Comparison of ENCODE assay signal across 1 cellular context in the genomic region with DNA sequence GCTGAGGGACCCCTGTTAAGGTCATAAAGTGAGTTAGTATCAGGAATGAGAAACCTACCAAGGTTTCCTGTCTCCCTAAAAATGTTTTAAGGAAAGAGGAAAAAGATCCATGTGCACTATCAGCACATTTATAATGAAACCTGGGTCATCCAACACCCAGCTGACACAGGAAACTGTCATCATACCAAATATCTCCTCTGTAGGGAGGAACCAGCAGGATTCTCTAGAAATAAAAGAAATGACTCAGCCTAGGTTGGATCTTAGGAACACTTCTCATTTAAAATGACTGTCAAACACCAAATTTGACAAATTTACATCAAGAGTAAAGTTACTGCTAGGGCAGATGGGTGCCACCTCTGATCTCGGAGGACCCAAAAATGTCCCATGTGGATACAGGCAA.
TF ChIP-seq lines count a peak whose summit lies in the region.

No MANE protein-coding gene starts in this region.

TF ChIP-seq in HCT116, 20 proteins besides CTCF, POLR2A, EP300 and RAD21 (continued from another document):
- no peak for TF ChIP-seq YY1 (IDR thresholded peaks at IDR 0.05; ENCODE audit: extremely low read depth, insufficient replicate concordance, low read depth, low read length)
- TF ChIP-seq, protein P1, sequence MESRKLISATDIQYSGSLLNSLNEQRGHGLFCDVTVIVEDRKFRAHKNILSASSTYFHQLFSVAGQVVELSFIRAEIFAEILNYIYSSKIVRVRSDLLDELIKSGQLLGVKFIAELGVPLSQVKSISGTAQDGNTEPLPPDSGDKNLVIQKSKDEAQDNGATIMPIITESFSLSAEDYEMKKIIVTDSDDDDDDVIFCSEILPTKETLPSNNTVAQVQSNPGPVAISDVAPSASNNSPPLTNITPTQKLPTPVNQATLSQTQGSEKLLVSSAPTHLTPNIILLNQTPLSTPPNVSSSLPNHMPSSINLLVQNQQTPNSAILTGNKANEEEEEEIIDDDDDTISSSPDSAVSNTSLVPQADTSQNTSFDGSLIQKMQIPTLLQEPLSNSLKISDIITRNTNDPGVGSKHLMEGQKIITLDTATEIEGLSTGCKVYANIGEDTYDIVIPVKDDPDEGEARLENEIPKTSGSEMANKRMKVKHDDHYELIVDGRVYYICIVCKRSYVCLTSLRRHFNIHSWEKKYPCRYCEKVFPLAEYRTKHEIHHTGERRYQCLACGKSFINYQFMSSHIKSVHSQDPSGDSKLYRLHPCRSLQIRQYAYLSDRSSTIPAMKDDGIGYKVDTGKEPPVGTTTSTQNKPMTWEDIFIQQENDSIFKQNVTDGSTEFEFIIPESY (IDR thresholded peaks at IDR 0.05; ENCODE audit: extremely low read depth, insufficient replicate concordance, low read length) = no peak
- TF ChIP-seq EGR1 (IDR thresholded peaks at IDR 0.05; ENCODE audit: low read depth) = no peak
- no peak for TF ChIP-seq CBX3 (IDR thresholded peaks at IDR 0.05; ENCODE audit: low read depth)
- TF ChIP-seq TCF7L2 (IDR thresholded peaks at IDR 0.05; ENCODE audit: borderline replicate concordance, extremely low read depth, insufficient read depth, insufficient read length) = no peak
- TF ChIP-seq REST (IDR thresholded peaks at IDR 0.05; ENCODE audit: low read depth) = no peak
TF ChIP-seq in HCT116: peak in this region for 0.
